In the genomic region with DNA sequence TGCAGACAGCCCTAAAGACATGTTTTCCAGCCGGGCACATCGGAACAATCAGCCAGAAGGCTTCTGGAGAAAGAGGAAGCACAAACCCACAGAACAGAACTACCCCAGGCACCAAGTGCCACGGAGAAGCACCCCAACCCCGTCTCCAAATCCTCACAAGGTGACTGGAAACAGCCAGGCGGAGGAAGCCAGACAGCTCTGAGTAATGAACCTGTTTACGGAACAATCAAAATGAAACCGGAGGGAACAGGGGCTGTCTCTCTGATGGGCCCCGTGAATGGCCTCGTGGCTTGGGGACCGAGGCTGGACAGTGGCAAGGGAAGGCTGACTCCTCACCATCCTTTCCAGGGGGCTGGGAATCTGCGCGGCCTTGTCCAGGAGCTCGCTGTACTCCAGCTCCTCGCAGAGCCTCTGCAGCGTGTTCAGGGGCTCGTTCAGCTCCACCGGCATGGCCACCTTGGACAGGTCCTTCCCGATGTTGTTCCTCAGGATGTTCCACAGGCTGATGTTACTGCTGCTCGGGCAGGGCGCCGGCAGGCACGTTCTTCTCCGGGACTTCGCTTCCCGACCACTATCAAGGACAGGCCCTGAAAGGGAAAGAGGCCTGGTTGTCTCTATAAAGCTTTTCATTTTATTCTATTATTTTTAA, we compare ENCODE assay signal across 12 cellular contexts.
DNase-seq lines count a peak whose midpoint lies in the region; ATAC-seq and TF ChIP-seq lines count a peak whose summit lies in the region.
"Had no signal": no experiment of that assay in that cellular context is flagged by ENCODE, and none has a peak within 500 bp of the region (broad histone marks: within the 10 kb centered on the region; RNA-seq: fewer than 3 reads in every experiment).

No MANE protein-coding gene starts in this region.

- H3K27me3 ChIP-seq in BLaER1 treated with 17β-estradiol and CSF1 and Interleukin-3, amounts not matched to agents 10 nM and 100 nM = no peaks in the 10 kb centered on the region
- H3K27me3 ChIP-seq in left ventricle myocardium inferior (ENCODE audit: low read depth) = no peaks in the 10 kb centered on the region

- H3K9me3 ChIP-seq in BLaER1 treated with 17β-estradiol and CSF1 and Interleukin-3, amounts not matched to agents 10 nM and 100 nM (replicated peaks in 1 of 11) = no peaks in the 10 kb centered on the region
- H3K9me3 ChIP-seq in left ventricle myocardium inferior (replicated peaks) = no peaks in the 10 kb centered on the region

- ATAC-seq in HG03520 (IDR thresholded peaks at IDR 0.05; ENCODE audit: unreplicated experiment) (peak; percentile 47), GM19324 (IDR thresholded peaks at IDR 0.05; ENCODE audit: low FRiP score, unreplicated experiment) (no peak)

- intact Hi-C loops in left ventricle myocardium inferior (cut with micrococcal nuclease) = no loop called here

- peak overlapping the region; percentile 21 to 90 (median 50); a peak in 20 of 22 replicates for H3K4me2 ChIP-seq in BLaER1 treated with 17β-estradiol and CSF1 and Interleukin-3, amounts not matched to agents 10 nM and 100 nM

- peak overlapping the region in 3 of 11 experiments; percentile 27 to 44 (median 29); a peak in 5 of 22 replicates for H3K27ac ChIP-seq in BLaER1 treated with 17β-estradiol and CSF1 and Interleukin-3, amounts not matched to agents 10 nM and 100 nM
- peak overlapping the region; percentile 55 for H3K27ac ChIP-seq in left ventricle myocardium inferior (replicated peaks)
- H3K27ac ChIP-seq: GM23248 had no signal

- peak; percentile 31 for DNase-seq in GM20000 (ENCODE audit: low spot score)
- DNase-seq in left ventricle myocardium inferior = peak; percentile 19
- DNase-seq in NCI-H524 treated with DMSO at 0.1 percent for 48 hours (lab: John Stamatoyannopoulos, UW) = no peak
- DNase-seq in NCI-H2107 treated with DMSO at 0.1 percent for 48 hours (lab: John Stamatoyannopoulos, UW; ENCODE audit: unreplicated experiment) = no peak
- DNase-seq in NCI-H1105 (lab: John Stamatoyannopoulos, UW) = no peak
- DNase-seq: activated CD4-positive, alpha-beta T cell treated with anti-CD3 and anti-CD28 coated beads, Interleukin-2, amount 10 ng/mL, durations not matched to agents 24 days and 14 days; GM23248; NCI-H2227 treated with DMSO at 0.1 percent for 48 hours; stimulated activated CD4-positive, alpha-beta T cell treated with anti-CD3 and anti-CD28 coated beads, Interleukin-15, amount 100 ng/mL, for 24 hours had no signal

- H3K4me1 ChIP-seq in BLaER1 treated with 17β-estradiol and CSF1 and Interleukin-3, amounts not matched to agents 10 nM and 100 nM = peaks cover 56 to 84% (median 64%) of the 10 kb centered on the region in 10 experiments
- peaks cover 17% of the 10 kb centered on the region for H3K4me1 ChIP-seq in left ventricle myocardium inferior

- H3K36me3 ChIP-seq in BLaER1 treated with 17β-estradiol and CSF1 and Interleukin-3, amounts not matched to agents 10 nM and 100 nM = peaks cover 7 to 21% (median 12%) of the 10 kb centered on the region in 11 experiments; a peak in 15 of 22 replicates
- peaks cover 10% of the 10 kb centered on the region for H3K36me3 ChIP-seq in left ventricle myocardium inferior

- peak overlapping the region in 2 of 11 experiments; percentile 5 to 47; a peak in 2 of 22 replicates for H3K9ac ChIP-seq in BLaER1 treated with 17β-estradiol and CSF1 and Interleukin-3, amounts not matched to agents 10 nM and 100 nM
- H3K9ac ChIP-seq: GM23248 had no signal

- H4K20me1 ChIP-seq in BLaER1 treated with 17β-estradiol and CSF1 and Interleukin-3, amounts not matched to agents 10 nM and 100 nM = no peaks in the 10 kb centered on the region; a peak in 2 of 22 replicates

- H3K4me3 ChIP-seq in BLaER1 treated with 17β-estradiol and CSF1 and Interleukin-3, amounts not matched to agents 10 nM and 100 nM = no peak overlapping the region; a peak in 2 of 20 replicates
- peak overlapping the region; percentile 21 for H3K4me3 ChIP-seq in left ventricle myocardium inferior
- H3K4me3 ChIP-seq: GM23248 had no signal

- TF ChIP-seq CTCF in GM20000 (IDR thresholded peaks at IDR 0.05; ENCODE audit: extremely low read depth, missing control alignments) (no peak), left ventricle myocardium inferior (IDR thresholded peaks at IDR 0.05; ENCODE audit: borderline replicate concordance) (no peak)

Comparison
In these comparisons a context has a peak if more than half of its experiments do, and no peak if none do; other contexts are left out.
1. DNase-seq: peak in GM20000 (single experiment) and left ventricle myocardium inferior (single experiment); none in NCI-H524 treated with DMSO at 0.1 percent for 48 hours (single experiment), NCI-H2107 treated with DMSO at 0.1 percent for 48 hours (single experiment) and NCI-H1105 (single experiment).